1 cellular context compared by ENCODE assay signal in the genomic region with DNA sequence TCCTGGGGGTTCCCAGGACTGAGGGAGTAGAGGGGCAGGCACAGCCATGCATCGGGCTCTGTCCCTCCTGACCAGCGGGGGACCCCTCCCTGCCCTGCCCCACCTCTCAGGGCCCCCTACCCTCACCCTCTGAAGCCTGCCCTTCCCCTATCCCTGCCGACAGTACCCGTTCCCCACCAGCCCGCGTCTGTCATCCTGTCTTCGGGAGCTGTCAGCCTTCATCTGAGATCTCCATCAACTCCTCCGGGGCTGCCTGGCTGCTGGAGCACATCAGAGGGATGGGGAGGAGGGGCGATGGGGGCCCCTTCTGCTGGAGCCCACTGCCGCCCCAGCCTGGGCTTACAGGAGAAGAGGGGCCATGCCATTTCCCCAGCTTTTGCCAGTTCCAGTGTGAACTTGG.
TF ChIP-seq lines count a peak whose summit lies in the region.

No MANE protein-coding gene starts in this region.

TF ChIP-seq in GM12878, 131 proteins besides CTCF, POLR2A, EP300 and RAD21:
- TF ChIP-seq RFX5 (IDR thresholded peaks at IDR 0.05; ENCODE audit: low read depth, low read length) (no peak), GABPA (IDR thresholded peaks at IDR 0.05; ENCODE audit: low read depth) (no peak), NBN (IDR thresholded peaks at IDR 0.05) (no peak), HDAC6 (IDR thresholded peaks at IDR 0.05; ENCODE audit: unreplicated experiment) (no peak), CREB1 (IDR thresholded peaks at IDR 0.05; ENCODE audit: low read depth) (no peak), EZH2 (IDR thresholded peaks at IDR 0.05; ENCODE audit: borderline replicate concordance, control insufficient read depth, low read depth, low read length) (no peak), POLR2AphosphoS5 (IDR thresholded peaks at IDR 0.05; ENCODE audit: low read length) (no peak), MEF2A (IDR thresholded peaks at IDR 0.05; ENCODE audit: insufficient read depth, low read depth, low read length) (no peak), CHD1 (IDR thresholded peaks at IDR 0.05; ENCODE audit: low read depth, low read length) (no peak), FOXM1 (IDR thresholded peaks at IDR 0.05; ENCODE audit: low read depth, low read length) (no peak), CREM (IDR thresholded peaks at IDR 0.05; ENCODE audit: low read depth) (no peak), JUNB (IDR thresholded peaks at IDR 0.05) (no peak), EGR1 (IDR thresholded peaks at IDR 0.05; ENCODE audit: borderline replicate concordance in 1 of 2, low read depth in 2 of 2, low read length in 2 of 2) (no peak), MEF2B (IDR thresholded peaks at IDR 0.05; ENCODE audit: partially characterized antibody, poor library complexity, severe bottlenecking) (no peak), ZSCAN29 (IDR thresholded peaks at IDR 0.05) (no peak)
- TF ChIP-seq, protein P1, sequence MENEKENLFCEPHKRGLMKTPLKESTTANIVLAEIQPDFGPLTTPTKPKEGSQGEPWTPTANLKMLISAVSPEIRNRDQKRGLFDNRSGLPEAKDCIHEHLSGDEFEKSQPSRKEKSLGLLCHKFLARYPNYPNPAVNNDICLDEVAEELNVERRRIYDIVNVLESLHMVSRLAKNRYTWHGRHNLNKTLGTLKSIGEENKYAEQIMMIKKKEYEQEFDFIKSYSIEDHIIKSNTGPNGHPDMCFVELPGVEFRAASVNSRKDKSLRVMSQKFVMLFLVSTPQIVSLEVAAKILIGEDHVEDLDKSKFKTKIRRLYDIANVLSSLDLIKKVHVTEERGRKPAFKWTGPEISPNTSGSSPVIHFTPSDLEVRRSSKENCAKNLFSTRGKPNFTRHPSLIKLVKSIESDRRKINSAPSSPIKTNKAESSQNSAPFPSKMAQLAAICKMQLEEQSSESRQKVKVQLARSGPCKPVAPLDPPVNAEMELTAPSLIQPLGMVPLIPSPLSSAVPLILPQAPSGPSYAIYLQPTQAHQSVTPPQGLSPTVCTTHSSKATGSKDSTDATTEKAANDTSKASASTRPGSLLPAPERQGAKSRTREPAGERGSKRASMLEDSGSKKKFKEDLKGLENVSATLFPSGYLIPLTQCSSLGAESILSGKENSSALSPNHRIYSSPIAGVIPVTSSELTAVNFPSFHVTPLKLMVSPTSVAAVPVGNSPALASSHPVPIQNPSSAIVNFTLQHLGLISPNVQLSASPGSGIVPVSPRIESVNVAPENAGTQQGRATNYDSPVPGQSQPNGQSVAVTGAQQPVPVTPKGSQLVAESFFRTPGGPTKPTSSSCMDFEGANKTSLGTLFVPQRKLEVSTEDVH (IDR thresholded peaks at IDR 0.05; ENCODE audit: low read depth, partially characterized antibody) = no peak
- TF ChIP-seq, protein P2, sequence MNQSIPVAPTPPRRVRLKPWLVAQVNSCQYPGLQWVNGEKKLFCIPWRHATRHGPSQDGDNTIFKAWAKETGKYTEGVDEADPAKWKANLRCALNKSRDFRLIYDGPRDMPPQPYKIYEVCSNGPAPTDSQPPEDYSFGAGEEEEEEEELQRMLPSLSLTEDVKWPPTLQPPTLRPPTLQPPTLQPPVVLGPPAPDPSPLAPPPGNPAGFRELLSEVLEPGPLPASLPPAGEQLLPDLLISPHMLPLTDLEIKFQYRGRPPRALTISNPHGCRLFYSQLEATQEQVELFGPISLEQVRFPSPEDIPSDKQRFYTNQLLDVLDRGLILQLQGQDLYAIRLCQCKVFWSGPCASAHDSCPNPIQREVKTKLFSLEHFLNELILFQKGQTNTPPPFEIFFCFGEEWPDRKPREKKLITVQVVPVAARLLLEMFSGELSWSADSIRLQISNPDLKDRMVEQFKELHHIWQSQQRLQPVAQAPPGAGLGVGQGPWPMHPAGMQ (IDR thresholded peaks at IDR 0.05; ENCODE audit: borderline replicate concordance) = no peak
- TF ChIP-seq, protein P3, sequence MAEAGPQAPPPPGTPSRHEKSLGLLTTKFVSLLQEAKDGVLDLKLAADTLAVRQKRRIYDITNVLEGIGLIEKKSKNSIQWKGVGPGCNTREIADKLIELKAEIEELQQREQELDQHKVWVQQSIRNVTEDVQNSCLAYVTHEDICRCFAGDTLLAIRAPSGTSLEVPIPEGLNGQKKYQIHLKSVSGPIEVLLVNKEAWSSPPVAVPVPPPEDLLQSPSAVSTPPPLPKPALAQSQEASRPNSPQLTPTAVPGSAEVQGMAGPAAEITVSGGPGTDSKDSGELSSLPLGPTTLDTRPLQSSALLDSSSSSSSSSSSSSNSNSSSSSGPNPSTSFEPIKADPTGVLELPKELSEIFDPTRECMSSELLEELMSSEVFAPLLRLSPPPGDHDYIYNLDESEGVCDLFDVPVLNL (IDR thresholded peaks at IDR 0.05; ENCODE audit: low read depth, low read length) = no peak
- TF ChIP-seq, protein P4, sequence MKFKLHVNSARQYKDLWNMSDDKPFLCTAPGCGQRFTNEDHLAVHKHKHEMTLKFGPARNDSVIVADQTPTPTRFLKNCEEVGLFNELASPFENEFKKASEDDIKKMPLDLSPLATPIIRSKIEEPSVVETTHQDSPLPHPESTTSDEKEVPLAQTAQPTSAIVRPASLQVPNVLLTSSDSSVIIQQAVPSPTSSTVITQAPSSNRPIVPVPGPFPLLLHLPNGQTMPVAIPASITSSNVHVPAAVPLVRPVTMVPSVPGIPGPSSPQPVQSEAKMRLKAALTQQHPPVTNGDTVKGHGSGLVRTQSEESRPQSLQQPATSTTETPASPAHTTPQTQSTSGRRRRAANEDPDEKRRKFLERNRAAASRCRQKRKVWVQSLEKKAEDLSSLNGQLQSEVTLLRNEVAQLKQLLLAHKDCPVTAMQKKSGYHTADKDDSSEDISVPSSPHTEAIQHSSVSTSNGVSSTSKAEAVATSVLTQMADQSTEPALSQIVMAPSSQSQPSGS (IDR thresholded peaks at IDR 0.05; ENCODE audit: low read length) = no peak
